ENCODE assay signal across 24 cellular contexts in genomic region chr12:49666176-49666575, GRCh38. TPM values are rescaled to one million over a fixed set of nuclear protein-coding genes. Genes with fewer than 3 reads are reported as not detected.
A peak's percentile ranks its signal among the peaks of the same experiment; 100 is the strongest.
DNase-seq lines count a peak whose midpoint lies in the region; ATAC-seq and TF ChIP-seq lines count a peak whose summit lies in the region.
"Had no signal": no experiment of that assay in that cellular context is flagged by ENCODE, and none has a peak within 500 bp of the region (broad histone marks: within the 10 kb centered on the region; RNA-seq: fewer than 3 reads in every experiment).

No MANE protein-coding gene starts in this region.

- H3K9me3 ChIP-seq in CD4-positive, alpha-beta memory T cell (ENCODE audit: control insufficient read depth in 1 of 2, low read length in 2 of 2) = no peaks in the 10 kb centered on the region
- H3K9me3 ChIP-seq in T-helper 17 cell (ENCODE audit: control insufficient read depth, low read length, poor library complexity, severe bottlenecking) = no peaks in the 10 kb centered on the region
- H3K9me3 ChIP-seq: suprapubic skin, upper lobe of right lung had no signal

- TF ChIP-seq CTCF in CD14-positive monocyte (IDR thresholded peaks at IDR 0.05) (no peak), Calu3 (IDR thresholded peaks at IDR 0.05; ENCODE audit: unreplicated experiment) (no peak)

- BruUV-seq in Calu3 (replicated peaks; lab: Mats Ljungman, UMichigan) = no TSS peak

- peak overlapping the region; percentile 7 to 99 (median 52) for H3K27ac Mint-ChIP-seq in CD4-positive, alpha-beta memory T cell
- H3K27ac Mint-ChIP-seq in T-helper 17 cell (peak overlapping the region; percentile 97), memory B cell (peak overlapping the region; percentile 79), CD14-positive monocyte (peak overlapping the region in 1 of 7 donors; percentile 8), Calu3 (ENCODE audit: unreplicated experiment) (no peak overlapping the region)
- H3K27ac Mint-ChIP-seq in stimulated activated effector memory CD8-positive, alpha-beta T cell treated with anti-CD3 and anti-CD28 coated beads, Interleukin-12 subunit alpha, Interleukin-12 subunit beta, amount 100 ng/mL, for 72 hours = peak overlapping the region; percentile 32
- H3K27ac Mint-ChIP-seq: activated CD4-positive, alpha-beta T cell treated with anti-CD3 and anti-CD28 coated beads, Interleukin-2, amount 10 ng/mL, durations not matched to agents 24 days and 14 days; activated naive CD4-positive, alpha-beta T cell treated with anti-CD3 and anti-CD28 coated beads, Interleukin-2, amount 10 ng/mL, durations not matched to agents 7 days and 5 days had no signal

- peaks cover 71 to 97% (median 86%) of the 10 kb centered on the region in 4 donors for H3K4me1 Mint-ChIP-seq in CD4-positive, alpha-beta memory T cell
- H3K4me1 Mint-ChIP-seq in T-helper 17 cell (peaks cover 57% of the 10 kb centered on the region), memory B cell (peaks cover 75% of the 10 kb centered on the region), CD14-positive monocyte (peaks cover 58% of the 10 kb centered on the region), Calu3 (ENCODE audit: low read depth, unreplicated experiment) (no peaks in the 10 kb centered on the region)
- H3K4me1 Mint-ChIP-seq in stimulated activated effector memory CD8-positive, alpha-beta T cell treated with anti-CD3 and anti-CD28 coated beads, Interleukin-12 subunit alpha, Interleukin-12 subunit beta, amount 100 ng/mL, for 72 hours = peaks cover 92% of the 10 kb centered on the region

- no peaks in the 10 kb centered on the region for H3K36me3 ChIP-seq in CD4-positive, alpha-beta memory T cell (ENCODE audit: insufficient read depth, low read length)
- H3K36me3 ChIP-seq: suprapubic skin, upper lobe of right lung had no signal

- peaks cover 65% of the 10 kb centered on the region for H3K4me1 ChIP-seq in CD4-positive, alpha-beta memory T cell (ENCODE audit: insufficient read depth, low read length)

- POLR2A ChIA-PET in CD4-positive, alpha-beta memory T cell (lab: Charles Lee; ENCODE audit: partially characterized antibody) = interaction anchor here (4.2 kb wide), 1 partner anchor 40 kb away, joined by 58 read pairs; the partner anchor contains the start of gene FMNL3

- H3K27me3 ChIP-seq in CD4-positive, alpha-beta memory T cell (ENCODE audit: insufficient read depth, low read length) = no peaks in the 10 kb centered on the region
- H3K27me3 ChIP-seq: brain microvascular endothelial cell, suprapubic skin, upper lobe of right lung had no signal

- DNase-seq in CD4-positive, alpha-beta memory T cell = no peak
- DNase-seq in T-helper 17 cell = no peak
- no peak for DNase-seq in memory B cell (ENCODE audit: low spot score in 2 of 2)
- no peak for DNase-seq in stimulated activated effector memory CD8-positive, alpha-beta T cell treated with anti-CD3 and anti-CD28 coated beads, Interleukin-12 subunit alpha, Interleukin-12 subunit beta, amount 100 ng/mL, for 72 hours (ENCODE audit: low spot score in 2 of 2)
- DNase-seq in NCI-H1694 treated with DMSO at 0.1 percent for 48 hours (lab: John Stamatoyannopoulos, UW) = no peak
- DNase-seq in CD14-positive monocyte (ENCODE audit: low spot score) = no peak
- DNase-seq in Calu3 = no peak
- DNase-seq: activated CD4-positive, alpha-beta T cell treated with anti-CD3 and anti-CD28 coated beads, Interleukin-2, amount 10 ng/mL, durations not matched to agents 24 days and 14 days; activated CD8-positive, alpha-beta memory T cell treated with anti-CD3 and anti-CD28 coated beads, Interleukin-2, amount 10 ng/mL, durations not matched to agents 7 days and 5 days; activated naive CD4-positive, alpha-beta T cell treated with anti-CD3 and anti-CD28 coated beads, Interleukin-2, amount 10 ng/mL, durations not matched to agents 7 days and 5 days; amniotic stem cell; brain microvascular endothelial cell; DMS153; effector CD4-positive, alpha-beta T cell; NCI-H1092; NCI-H1694; stimulated activated CD4-positive, alpha-beta T cell treated with anti-CD3 and anti-CD28 coated beads, Interleukin-4, amount 100 ng/mL, for 4 hours; T1000; upper lobe of right lung had no signal

- intact Hi-C loops in CD4-positive, alpha-beta memory T cell (cut with micrococcal nuclease) = no loop called here
- intact Hi-C loops in CD14-positive monocyte (cut with micrococcal nuclease) = no loop called here
- intact Hi-C loops in Calu3 (cut with micrococcal nuclease; ENCODE audit: unreplicated experiment) = no loop called here

- H3K4me3 ChIP-seq in CD4-positive, alpha-beta memory T cell (ENCODE audit: low read length in 2 of 2) = no peak overlapping the region
- H3K4me3 ChIP-seq: suprapubic skin, upper lobe of right lung had no signal

- no peak overlapping the region for H3K27ac ChIP-seq in CD4-positive, alpha-beta memory T cell (ENCODE audit: low read depth, low read length)
- H3K27ac ChIP-seq: brain microvascular endothelial cell, epithelial cell of prostate, suprapubic skin, VCaP had no signal

- no peak for ATAC-seq in T-helper 17 cell
- no peak for ATAC-seq in memory B cell (ENCODE audit: low read depth)
- no peak for ATAC-seq in stimulated activated effector memory CD8-positive, alpha-beta T cell treated with anti-CD3 and anti-CD28 coated beads, Interleukin-12 subunit alpha, Interleukin-12 subunit beta, amount 100 ng/mL, for 72 hours
- ATAC-seq: activated CD8-positive, alpha-beta memory T cell treated with anti-CD3 and anti-CD28 coated beads, Interleukin-2, amount 10 ng/mL, durations not matched to agents 7 days and 5 days; left lobe of liver; upper lobe of right lung had no signal

- H3K4me3 Mint-ChIP-seq in CD4-positive, alpha-beta memory T cell = peak overlapping the region in 1 of 8 donors; percentile 20
- H3K4me3 Mint-ChIP-seq in T-helper 17 cell = no peak overlapping the region
- no peak overlapping the region for H3K4me3 Mint-ChIP-seq in memory B cell
- H3K4me3 Mint-ChIP-seq in stimulated activated effector memory CD8-positive, alpha-beta T cell treated with anti-CD3 and anti-CD28 coated beads, Interleukin-12 subunit alpha, Interleukin-12 subunit beta, amount 100 ng/mL, for 72 hours = no peak overlapping the region
- H3K4me3 Mint-ChIP-seq in CD14-positive monocyte = no peak overlapping the region
- no peak overlapping the region for H3K4me3 Mint-ChIP-seq in Calu3 (ENCODE audit: low read depth, unreplicated experiment)
- H3K4me3 Mint-ChIP-seq: activated CD4-positive, alpha-beta T cell treated with anti-CD3 and anti-CD28 coated beads, Interleukin-2, amount 10 ng/mL, durations not matched to agents 24 days and 14 days; activated CD8-positive, alpha-beta memory T cell treated with anti-CD3 and anti-CD28 coated beads, Interleukin-2, amount 10 ng/mL, durations not matched to agents 7 days and 5 days; activated naive CD4-positive, alpha-beta T cell treated with anti-CD3 and anti-CD28 coated beads, Interleukin-2, amount 10 ng/mL, durations not matched to agents 7 days and 5 days; activated T-helper 1 cell treated with anti-CD3 and anti-CD28 coated beads, Interleukin-12 subunit alpha, Interleukin-12 subunit beta, Interleukin-2, Interleukin-4 antibody, amounts not matched to agents 30 ng/mL and 10 ng/mL and 1 ng/mL, durations not matched to agents 14 hours and 24 hours and 36 hours had no signal

- CTCF ChIA-PET in CD4-positive, alpha-beta memory T cell (lab: Charles Lee; ENCODE audit: partially characterized antibody) = interaction anchor here (1.2 to 1.3 kb wide), 2 partner anchors 21 kb away, joined by 3 to 5 read pairs; no protein-coding TSS in a partner anchor
- CTCF ChIA-PET in Calu3 (lab: Charles Lee) = no interaction called here

- no peaks in the 10 kb centered on the region for H3K27me3 Mint-ChIP-seq in CD4-positive, alpha-beta memory T cell
- no peaks in the 10 kb centered on the region for H3K27me3 Mint-ChIP-seq in T-helper 17 cell
- H3K27me3 Mint-ChIP-seq in memory B cell = no peaks in the 10 kb centered on the region
- H3K27me3 Mint-ChIP-seq in CD14-positive monocyte (ENCODE audit: low read depth in 3 of 3) = peaks cover 0 to 6% (median 1%) of the 10 kb centered on the region in 3 donors
- H3K27me3 Mint-ChIP-seq in Calu3 (ENCODE audit: unreplicated experiment) = no peaks in the 10 kb centered on the region
- H3K27me3 Mint-ChIP-seq: activated CD4-positive, alpha-beta T cell treated with anti-CD3 and anti-CD28 coated beads, Interleukin-2, amount 10 ng/mL, durations not matched to agents 24 days and 14 days; activated CD8-positive, alpha-beta memory T cell treated with anti-CD3 and anti-CD28 coated beads, Interleukin-2, amount 10 ng/mL, durations not matched to agents 7 days and 5 days; activated naive CD4-positive, alpha-beta T cell treated with anti-CD3 and anti-CD28 coated beads, Interleukin-2, amount 10 ng/mL, durations not matched to agents 7 days and 5 days had no signal

- peaks cover 7 to 9% of the 10 kb centered on the region in 2 donors for H3K36me3 Mint-ChIP-seq in CD4-positive, alpha-beta memory T cell
- peaks cover 2% of the 10 kb centered on the region for H3K36me3 Mint-ChIP-seq in T-helper 17 cell (ENCODE audit: low read depth)
- peaks cover 4% of the 10 kb centered on the region for H3K36me3 Mint-ChIP-seq in memory B cell
- H3K36me3 Mint-ChIP-seq in stimulated activated effector memory CD8-positive, alpha-beta T cell treated with anti-CD3 and anti-CD28 coated beads, Interleukin-12 subunit alpha, Interleukin-12 subunit beta, amount 100 ng/mL, for 72 hours = peaks cover 27% of the 10 kb centered on the region
- H3K36me3 Mint-ChIP-seq in CD14-positive monocyte = peaks cover 8 to 19% of the 10 kb centered on the region in 2 donors
- no peaks in the 10 kb centered on the region for H3K36me3 Mint-ChIP-seq in Calu3 (ENCODE audit: insufficient read depth, unreplicated experiment)

- no peaks in the 10 kb centered on the region for H3K9me3 Mint-ChIP-seq in CD4-positive, alpha-beta memory T cell
- H3K9me3 Mint-ChIP-seq in memory B cell (no peaks in the 10 kb centered on the region), CD14-positive monocyte (peaks cover 0 to 3% (median 0%) of the 10 kb centered on the region in 7 donors), Calu3 (ENCODE audit: low read depth, unreplicated experiment) (no peaks in the 10 kb centered on the region)
- no peaks in the 10 kb centered on the region for H3K9me3 Mint-ChIP-seq in stimulated activated effector memory CD8-positive, alpha-beta T cell treated with anti-CD3 and anti-CD28 coated beads, Interleukin-12 subunit alpha, Interleukin-12 subunit beta, amount 100 ng/mL, for 72 hours
- H3K9me3 Mint-ChIP-seq: activated CD4-positive, alpha-beta T cell treated with anti-CD3 and anti-CD28 coated beads, Interleukin-2, amount 10 ng/mL, durations not matched to agents 24 days and 14 days; activated naive CD4-positive, alpha-beta T cell treated with anti-CD3 and anti-CD28 coated beads, Interleukin-2, amount 10 ng/mL, durations not matched to agents 7 days and 5 days; activated T-helper 1 cell treated with anti-CD3 and anti-CD28 coated beads, Interleukin-12 subunit alpha, Interleukin-12 subunit beta, Interleukin-2, Interleukin-4 antibody, amounts not matched to agents 30 ng/mL and 10 ng/mL and 1 ng/mL, durations not matched to agents 14 hours and 24 hours and 36 hours had no signal

RNA-seq across cellular contexts. Expression of gene FMNL3, which starts 41.0 kb away (rescaled TPM):
- 10 to 100 TPM; 27.9 to 28.1 TPM for total RNA-seq in CD4-positive, alpha-beta memory T cell
- 1 to 10 TPM; 3.9 to 6.1 TPM for polyA plus RNA-seq in CD4-positive, alpha-beta memory T cell
- total RNA-seq in T-helper 17 cell = 10 to 100 TPM; 17.0 to 19.7 TPM
- 1 to 10 TPM; 1.5 to 1.7 TPM for polyA plus RNA-seq in CD14-positive monocyte
- total RNA-seq in Calu3 (2022) = 4.4 TPM in 2 replicates

RNA-seq across cellular contexts. Expression of gene PRPF40B, which starts 42.8 kb away (rescaled TPM):
- 10 to 100 TPM; 15.1 to 15.9 TPM for total RNA-seq in CD4-positive, alpha-beta memory T cell
- 1 to 10 TPM in 1 of 2 donors, under 1 TPM in 1; 0.73 to 4.7 TPM for polyA plus RNA-seq in CD4-positive, alpha-beta memory T cell
- total RNA-seq in T-helper 17 cell = 1 to 10 TPM; 5.6 to 7.1 TPM
- under 1 TPM; 0.14 to 0.57 TPM for polyA plus RNA-seq in CD14-positive monocyte
- total RNA-seq in Calu3 (2022) = 21.7 and 22.2 TPM in 2 replicates
